8 cellular contexts compared by ENCODE assay signal in genomic region chr1:21337931-21338567, GRCh38. TPM values are rescaled to one million over a fixed set of nuclear protein-coding genes. Genes with fewer than 3 reads are reported as not detected.
DNase-seq lines count a peak whose midpoint lies in the region; ATAC-seq and TF ChIP-seq lines count a peak whose summit lies in the region.

No MANE protein-coding gene starts in this region.

- H3K9me2 ChIP-seq in GM23248 (ENCODE audit: insufficient read depth) (no peaks in the 10 kb centered on the region), MM.1S (replicated peaks; ENCODE audit: insufficient read depth, low read length) (no peaks in the 10 kb centered on the region)

- H3K9ac ChIP-seq in GM23248 (peak overlapping the region; percentile 39; the same call in 1 of the 2 replicates), SK-N-MC (ENCODE audit: insufficient read length) (no peak overlapping the region), skeletal muscle satellite cell (ENCODE audit: low read depth, low read length) (no peak overlapping the region), MM.1S (ENCODE audit: low read length) (no peak overlapping the region)

- no peak overlapping the region for H2AFZ ChIP-seq in GM23248
- no peak overlapping the region for H2AFZ ChIP-seq in MM.1S (ENCODE audit: low read length)

- TF ChIP-seq CTCF in gastroesophageal sphincter (IDR thresholded peaks at IDR 0.05): no peak
- no peak for TF ChIP-seq CTCF in MM.1S (IDR thresholded peaks at IDR 0.05; ENCODE audit: low read length)

- TF ChIP-seq EP300 in gastroesophageal sphincter (IDR thresholded peaks at IDR 0.05): no peak

- in situ Hi-C loops in GM23248 (cut with MboI): no loop called here

- H3K36me3 ChIP-seq in GM23248 (ENCODE audit: low read depth): no peaks in the 10 kb centered on the region
- H3K36me3 ChIP-seq in SK-N-MC (ENCODE audit: insufficient read depth, low read length): no peaks in the 10 kb centered on the region
- H3K36me3 ChIP-seq in gastroesophageal sphincter: no peaks in the 10 kb centered on the region
- no peaks in the 10 kb centered on the region for H3K36me3 ChIP-seq in skeletal muscle satellite cell (ENCODE audit: insufficient read depth, low read length)
- H3K36me3 ChIP-seq in MM.1S (replicated peaks; ENCODE audit: insufficient read depth, low read length): no peaks in the 10 kb centered on the region

- peak in 1 of 2 donors; percentile 24 for TF ChIP-seq POLR2A in gastroesophageal sphincter (IDR thresholded peaks at IDR 0.05)

- peak overlapping the region; percentile 65 for H3K27ac ChIP-seq in GM23248
- H3K27ac ChIP-seq in SK-N-MC: 0 out of 2 replicates have a peak overlapping the region, but pooled peaks have one; percentile 6
- H3K27ac ChIP-seq in gastroesophageal sphincter: peak overlapping the region; percentile 37 to 96 (median 92)
- H3K27ac ChIP-seq in MM.1S (ENCODE audit: low read length): no peak overlapping the region

- ATAC-seq in gastroesophageal sphincter (peak; percentile 89), GM18873 (IDR thresholded peaks at IDR 0.05; ENCODE audit: low FRiP score, unreplicated experiment) (no peak), HG03521 (IDR thresholded peaks at IDR 0.05; ENCODE audit: unreplicated experiment) (no peak)

- WGBS in GM23248 (ENCODE audit: low coverage in 1 of 2, low lambda C conversion rate in 2 of 2, missing lambda C conversion rate in 2 of 2), 2 experiments: 15 to 16% methylated on average over 4 to 7 of the region's 7 CpGs
- 23% methylated on average over 5 of the region's 7 CpGs; no CpG with 5 or more reads in 1 of the 2 donors for WGBS in gastroesophageal sphincter (ENCODE audit: low coverage in 1 of 2), 2 donors

- H3K79me2 ChIP-seq in GM23248 (ENCODE audit: insufficient read depth): peaks cover 86% of the 10 kb centered on the region
- peaks cover 89% of the 10 kb centered on the region for H3K79me2 ChIP-seq in MM.1S (ENCODE audit: low read length)

- peaks cover 57% of the 10 kb centered on the region for H3K4me1 ChIP-seq in GM23248 (ENCODE audit: insufficient read depth)
- H3K4me1 ChIP-seq in gastroesophageal sphincter: peaks cover 29 to 100% (median 86%) of the 10 kb centered on the region in 3 donors
- H3K4me1 ChIP-seq in skeletal muscle satellite cell (ENCODE audit: control insufficient read depth, insufficient read depth, low read length): peaks cover 66% of the 10 kb centered on the region
- peaks cover 17% of the 10 kb centered on the region for H3K4me1 ChIP-seq in MM.1S (ENCODE audit: low read length)

- H3K4me2 ChIP-seq in GM23248 (ENCODE audit: unreplicated experiment): peak overlapping the region; percentile 31
- H3K4me2 ChIP-seq in skeletal muscle satellite cell (ENCODE audit: low read length): peak overlapping the region; percentile 37
- no peak overlapping the region for H3K4me2 ChIP-seq in MM.1S (ENCODE audit: low read depth, low read length)

- H3F3A ChIP-seq in GM23248 (ENCODE audit: insufficient read depth): peaks cover 33% of the 10 kb centered on the region
- peaks cover 9% of the 10 kb centered on the region for H3F3A ChIP-seq in MM.1S (ENCODE audit: insufficient read depth, low read length)

- DNase-seq in GM23248: peak; percentile 79
- DNase-seq in SK-N-MC (ENCODE audit: low read depth, low spot score): no peak
- no peak for DNase-seq in MM.1S
- DNase-seq in HuH-7.5 (ENCODE audit: low spot score): no peak

- H3K4me3 ChIP-seq in GM23248: no peak overlapping the region
- H3K4me3 ChIP-seq in SK-N-MC: no peak overlapping the region
- H3K4me3 ChIP-seq in gastroesophageal sphincter: no peak overlapping the region
- no peak overlapping the region for H3K4me3 ChIP-seq in skeletal muscle satellite cell (ENCODE audit: low read length)
- no peak overlapping the region for H3K4me3 ChIP-seq in MM.1S (ENCODE audit: low read length)

- no peaks in the 10 kb centered on the region for H3K27me3 ChIP-seq in GM23248 (replicated peaks; ENCODE audit: insufficient read depth)
- H3K27me3 ChIP-seq in gastroesophageal sphincter: no peaks in the 10 kb centered on the region
- H3K27me3 ChIP-seq in skeletal muscle satellite cell (ENCODE audit: control insufficient read depth, insufficient read depth, low read length): no peaks in the 10 kb centered on the region
- H3K27me3 ChIP-seq in MM.1S (replicated peaks; ENCODE audit: insufficient read depth, low read length): no peaks in the 10 kb centered on the region

- H3K9me3 ChIP-seq in GM23248 (ENCODE audit: low read depth) (no peaks in the 10 kb centered on the region), SK-N-MC (ENCODE audit: low read depth, low read length) (no peaks in the 10 kb centered on the region), gastroesophageal sphincter (no peaks in the 10 kb centered on the region), skeletal muscle satellite cell (replicated peaks; ENCODE audit: low read length) (no peaks in the 10 kb centered on the region), MM.1S (replicated peaks; ENCODE audit: insufficient read depth, low read length) (no peaks in the 10 kb centered on the region)

- no peaks in the 10 kb centered on the region for H4K20me1 ChIP-seq in GM23248 (ENCODE audit: insufficient read depth)
- 0 out of 2 replicates have a peak, but pooled peaks cover 2% of the 10 kb centered on the region for H4K20me1 ChIP-seq in MM.1S (ENCODE audit: insufficient read depth, low read length)

RNA-seq across cellular contexts. Expression of gene ECE1, which starts 47.8 kb away (rescaled TPM):
- 100 and 124 TPM in 2 replicates for total RNA-seq in GM23248 (2014; rRNA removed; shearing (Covaris generic))
- polyA plus RNA-seq in GM23248 (2016; fragmentation: Nextera tagmentation; extraction: Ambion mirVana): 82.3 and 84.2 TPM in 2 replicates
- 10 to 100 TPM; 68.3 to 94.7 (median 69.9) TPM for total RNA-seq in gastroesophageal sphincter
- 40.4 and 63.6 TPM in 2 replicates for total RNA-seq in skeletal muscle satellite cell (2012; rRNA removed)
